ENCODE assay signal across 21 cellular contexts in genomic region chr5:176851871-176852270, GRCh38. TPM values are rescaled to one million over a fixed set of nuclear protein-coding genes. Genes with fewer than 3 reads are reported as not detected.
DNase-seq lines count a peak whose midpoint lies in the region; ATAC-seq and TF ChIP-seq lines count a peak whose summit lies in the region.
"Had no signal": no experiment of that assay in that cellular context is flagged by ENCODE, and none has a peak within 500 bp of the region (broad histone marks: within the 10 kb centered on the region; RNA-seq: fewer than 3 reads in every experiment).

No MANE protein-coding gene starts in this region.

- no peak for ATAC-seq in GM19324 (IDR thresholded peaks at IDR 0.05; ENCODE audit: low FRiP score, unreplicated experiment)
- ATAC-seq: activated naive CD8-positive, alpha-beta T cell treated with anti-CD3 and anti-CD28 coated beads, Interleukin-2, amount 50 U/mL, for 24 hours; body of pancreas; GM12878; SK-N-SH treated with all-trans-retinoic acid at 6 μM for 48 hours had no signal

- peak overlapping the region in 4 of 5 experiments; percentile 3 to 21 (median 8) for H3K4me3 Mint-ChIP-seq in brain
- H3K4me3 Mint-ChIP-seq: activated B cell treated with CpG ODN at 0.5 μM for 24 hours; activated naive CD8-positive, alpha-beta T cell treated with anti-CD3 and anti-CD28 coated beads, Interleukin-2, amount 50 U/mL, for 24 hours; T-helper 2 cell treated with Interferon-gamma antibody and Interleukin-4, amounts not matched to agents 5 μg/mL and 100 μg/mL, for 36 hours had no signal

- H3K9me3 Mint-ChIP-seq in brain: no peaks in the 10 kb centered on the region
- H3K9me3 Mint-ChIP-seq: activated B cell treated with CpG ODN at 0.5 μM for 24 hours; activated naive CD8-positive, alpha-beta T cell treated with anti-CD3 and anti-CD28 coated beads, Interleukin-2, amount 50 U/mL, for 24 hours; T-helper 2 cell treated with Interferon-gamma antibody and Interleukin-4, amounts not matched to agents 5 μg/mL and 100 μg/mL, for 36 hours had no signal

- H3K4me1 Mint-ChIP-seq in brain: peaks cover 51% of the 10 kb centered on the region
- H3K4me1 Mint-ChIP-seq: activated B cell treated with CpG ODN at 0.5 μM for 24 hours; activated naive CD8-positive, alpha-beta T cell treated with anti-CD3 and anti-CD28 coated beads, Interleukin-2, amount 50 U/mL, for 24 hours had no signal

- H3K36me3 Mint-ChIP-seq in brain: no peaks in the 10 kb centered on the region

- DNase-seq in COR-L47 (lab: John Stamatoyannopoulos, UW) (peak; percentile 73), G401 (ENCODE audit: low spot score) (peak; percentile 91), NCI-H2196 (lab: John Stamatoyannopoulos, UW; ENCODE audit: unreplicated experiment) (peak; percentile 53), GM13976 (ENCODE audit: low spot score) (no peak)
- no peak for DNase-seq in activated CD8-positive, alpha-beta memory T cell treated with anti-CD3 and anti-CD28 coated beads, Interleukin-2, amount 50 U/mL, for 48 hours
- DNase-seq: activated B cell treated with CpG ODN at 0.5 μM for 24 hours; activated CD4-positive, alpha-beta T cell treated with anti-CD3 and anti-CD28 coated beads, Interleukin-2, amount 50 U/mL, for 4 hours; activated naive CD8-positive, alpha-beta T cell treated with anti-CD3 and anti-CD28 coated beads, Interleukin-2, amount 50 U/mL, for 24 hours; colonic mucosa; hypothalamus; NCI-H524 treated with DMSO at 0.1 percent for 48 hours; stimulated activated CD4-positive, alpha-beta T cell treated with anti-CD3 and anti-CD28 coated beads, Interleukin-1b, Interleukin-23, amount 100 ng/mL, for 48 hours had no signal

- H3K27ac Mint-ChIP-seq in brain: peak overlapping the region; percentile 23 to 85 (median 39)
- H3K27ac Mint-ChIP-seq: activated B cell treated with CpG ODN at 0.5 μM for 24 hours; activated naive CD8-positive, alpha-beta T cell treated with anti-CD3 and anti-CD28 coated beads, Interleukin-2, amount 50 U/mL, for 24 hours; T-helper 2 cell treated with Interferon-gamma antibody and Interleukin-4, amounts not matched to agents 5 μg/mL and 100 μg/mL, for 36 hours had no signal

- H3K27me3 Mint-ChIP-seq in brain: peaks cover 27% of the 10 kb centered on the region

- in situ Hi-C loops in G401 (cut with HindIII; ENCODE audit: low sequenced_read_pairs): no loop called here
- in situ Hi-C loops in GM13976 (cut with MboI; ENCODE audit: low sequenced_read_pairs, unreplicated experiment): no loop called here

- TF ChIP-seq CTCF in brain (conservative IDR thresholded peaks at IDR 0.05) (no peak), GM13976 (IDR thresholded peaks at IDR 0.05; ENCODE audit: borderline replicate concordance, control extremely low read depth, extremely low read depth, insufficient read depth, missing control alignments) (no peak)

RNA-seq across cellular contexts. Expression of gene UNC5A, which starts 41.5 kb away (rescaled TPM):
- not detected in 2 replicates for total RNA-seq in G401 (2014; rRNA removed; shearing (Covaris generic))
- 50.6 TPM for polyA plus RNA-seq in brain (ENCODE audit: insufficient read depth, low read depth, low replicate concordance)
- total RNA-seq: activated B cell treated with CpG ODN at 0.5 μM for 24 hours, colonic mucosa, esophagus muscularis mucosa, GM12878, mononuclear cell, RPMI7951 had no signal
- polyA plus RNA-seq: GM12878 had no signal

RNA-seq across cellular contexts. Expression of gene HK3, which starts 47.3 kb away (rescaled TPM):
- not detected in 2 replicates for total RNA-seq in G401 (2014; rRNA removed; shearing (Covaris generic))
- polyA plus RNA-seq in brain (ENCODE audit: insufficient read depth, low read depth, low replicate concordance): 0.17 TPM
- total RNA-seq: RPMI7951 had no signal

Comparison
In these comparisons a context has a peak if more than half of its experiments do, and no peak if none do; other contexts are left out.
1. DNase-seq: peak in COR-L47 (single experiment), G401 (single experiment) and NCI-H2196 (single experiment); none in GM13976 (single experiment) and activated CD8-positive, alpha-beta memory T cell treated with anti-CD3 and anti-CD28 coated beads, Interleukin-2, amount 50 U/mL, for 48 hours (single experiment).